ENCODE assay signal across 8 cellular contexts in genomic region chr11:102317099-102317767, GRCh38. TPM values are rescaled to one million over a fixed set of nuclear protein-coding genes. Genes with fewer than 3 reads are reported as not detected.
DNase-seq lines count a peak whose midpoint lies in the region; ATAC-seq and TF ChIP-seq lines count a peak whose summit lies in the region.

Gene BIRC3 (plus strand): TSS chr11:102317484. CDS start chr11:102324510, 7,026 bp downstream.

- H3K36me3 Mint-ChIP-seq in HFFc6 (ENCODE audit: low read depth) (no peaks in the 10 kb centered on the region), progenitor cell of endocrine pancreas (ENCODE audit: insufficient read depth) (no peaks in the 10 kb centered on the region)
- H3K36me3 Mint-ChIP-seq in activated naive CD8-positive, alpha-beta T cell treated with anti-CD3 and anti-CD28 coated beads, Interleukin-2, amount 10 ng/mL, durations not matched to agents 7 days and 5 days = peaks cover 11% of the 10 kb centered on the region

- intact Hi-C loops in heart right ventricle (cut with DNase I) = loop anchor here in 1 of 10 donors (2.0 kb wide), 1 partner anchor 30 kb away; the partner anchor contains the start of gene BIRC2

- POLR2A ChIA-PET in activated naive CD8-positive, alpha-beta T cell treated with anti-CD3 and anti-CD28 coated beads, Interleukin-2, amount 10 ng/mL, durations not matched to agents 7 days and 5 days (lab: Charles Lee) = interaction anchor here (0.7 to 1.2 kb wide), 2 partner anchors 23 to 81 kb away, joined by 3 to 4 read pairs; no protein-coding TSS in a partner anchor

- H3K27me3 Mint-ChIP-seq in HFFc6 (ENCODE audit: insufficient read depth) = peaks cover 3% of the 10 kb centered on the region
- no peaks in the 10 kb centered on the region for H3K27me3 Mint-ChIP-seq in activated naive CD8-positive, alpha-beta T cell treated with anti-CD3 and anti-CD28 coated beads, Interleukin-2, amount 10 ng/mL, durations not matched to agents 7 days and 5 days
- H3K27me3 Mint-ChIP-seq in progenitor cell of endocrine pancreas = peaks cover 19% of the 10 kb centered on the region

- peak; percentile 86 for ATAC-seq in activated naive CD8-positive, alpha-beta T cell treated with anti-CD3 and anti-CD28 coated beads, Interleukin-2, amount 10 ng/mL, durations not matched to agents 7 days and 5 days (ENCODE audit: low read depth)
- ATAC-seq in heart right ventricle = peak; percentile 93 to 97 (median 96)

- peaks cover 13% of the 10 kb centered on the region for H3K36me3 ChIP-seq in SU-DHL-6 (ENCODE audit: low read length)
- peaks cover 0 to 4% (median 0%) of the 10 kb centered on the region in 9 donors for H3K36me3 ChIP-seq in heart right ventricle
- H3K36me3 ChIP-seq in urinary bladder (ENCODE audit: insufficient read depth) = no peaks in the 10 kb centered on the region

- peak; percentile 80 for DNase-seq in HFFc6
- DNase-seq in NAMALWA (ENCODE audit: low spot score) = peak; percentile 99
- peak; percentile 82 for DNase-seq in activated naive CD8-positive, alpha-beta T cell treated with anti-CD3 and anti-CD28 coated beads, Interleukin-2, amount 10 ng/mL, durations not matched to agents 7 days and 5 days
- DNase-seq in heart right ventricle = peak; percentile 69 to 83
- peak; percentile 21 for DNase-seq in progenitor cell of endocrine pancreas (ENCODE audit: low spot score, unreplicated experiment)

- H3K9me3 ChIP-seq in SU-DHL-6 (ENCODE audit: insufficient read depth, low read length) (no peaks in the 10 kb centered on the region), heart right ventricle (no peaks in the 10 kb centered on the region)

- peak within 1 kb of the TSS; percentile 93 for H3K4me2 ChIP-seq in SU-DHL-6 (ENCODE audit: low read depth, low read length, poor library complexity, severe bottlenecking)

- TF ChIP-seq CTCF in HFFc6 (IDR thresholded peaks at IDR 0.05) (peak; percentile 48), SU-DHL-6 (IDR thresholded peaks at IDR 0.05; ENCODE audit: insufficient read depth, low read length, poor library complexity, severe bottlenecking) (peak; percentile 25), heart right ventricle (IDR thresholded peaks at IDR 0.05) (peak in 5 of 9 donors; percentile 33 to 52 (median 42)), progenitor cell of endocrine pancreas (IDR thresholded peaks at IDR 0.05; ENCODE audit: unreplicated experiment) (peak; percentile 30)

- H3F3A ChIP-seq in SU-DHL-6 (ENCODE audit: insufficient read depth) = peaks cover 61% of the 10 kb centered on the region

- H3K27ac Mint-ChIP-seq in HFFc6 (peak within 1 kb of the TSS; percentile 60), progenitor cell of endocrine pancreas (peak within 1 kb of the TSS; percentile 83)
- H3K27ac Mint-ChIP-seq in activated naive CD8-positive, alpha-beta T cell treated with anti-CD3 and anti-CD28 coated beads, Interleukin-2, amount 10 ng/mL, durations not matched to agents 7 days and 5 days = peak within 1 kb of the TSS; percentile 97

- no peaks in the 10 kb centered on the region for H4K20me1 ChIP-seq in SU-DHL-6 (ENCODE audit: low read depth, low read length)

- peaks cover 0 to 69% (median 17%) of the 10 kb centered on the region in 9 donors for H3K4me1 ChIP-seq in heart right ventricle
- no peaks in the 10 kb centered on the region for H3K4me1 ChIP-seq in urinary bladder (ENCODE audit: insufficient read depth)

- H3K27ac ChIP-seq in SU-DHL-6 (ENCODE audit: low read depth, low read length) (peak within 1 kb of the TSS; percentile 94), heart right ventricle (peak within 1 kb of the TSS; percentile 32 to 85 (median 59)), urinary bladder (ENCODE audit: low read depth) (peak within 1 kb of the TSS; percentile 72)

- peaks cover 48% of the 10 kb centered on the region for H3K79me2 ChIP-seq in SU-DHL-6 (ENCODE audit: insufficient read depth, low read length)

- H3K4me3 ChIP-seq in GM08714 (ENCODE audit: low read length) (peak within 1 kb of the TSS; percentile 99), SU-DHL-6 (ENCODE audit: insufficient read depth, low read length, poor library complexity, severe bottlenecking) (peak within 1 kb of the TSS; percentile 76), heart right ventricle (peak within 1 kb of the TSS in 9 of 10 donors; percentile 44 to 72 (median 59)), urinary bladder (ENCODE audit: low read depth, low read length) (peak within 1 kb of the TSS; percentile 49)

- H3K27me3 ChIP-seq in SU-DHL-6 (ENCODE audit: low read length) (no peaks in the 10 kb centered on the region), heart right ventricle (no peaks in the 10 kb centered on the region)

- H3K9me3 Mint-ChIP-seq in HFFc6 (no peaks in the 10 kb centered on the region), progenitor cell of endocrine pancreas (ENCODE audit: low read depth) (no peaks in the 10 kb centered on the region)
- no peaks in the 10 kb centered on the region for H3K9me3 Mint-ChIP-seq in activated naive CD8-positive, alpha-beta T cell treated with anti-CD3 and anti-CD28 coated beads, Interleukin-2, amount 10 ng/mL, durations not matched to agents 7 days and 5 days

- no peaks in the 10 kb centered on the region for H3K9me2 ChIP-seq in SU-DHL-6 (replicated peaks; ENCODE audit: insufficient read depth, low read length)

- peak within 1 kb of the TSS; percentile 89 for H3K4me3 Mint-ChIP-seq in HFFc6
- H3K4me3 Mint-ChIP-seq in activated naive CD8-positive, alpha-beta T cell treated with anti-CD3 and anti-CD28 coated beads, Interleukin-2, amount 10 ng/mL, durations not matched to agents 7 days and 5 days = peak within 1 kb of the TSS; percentile 98
- peak within 1 kb of the TSS; percentile 82 for H3K4me3 Mint-ChIP-seq in progenitor cell of endocrine pancreas (ENCODE audit: low read depth)

- no peak within 1 kb of the TSS for H2AFZ ChIP-seq in SU-DHL-6 (ENCODE audit: low read depth, low read length, severe bottlenecking)

- H3K4me1 Mint-ChIP-seq in HFFc6 (ENCODE audit: low read depth) (peaks cover 58% of the 10 kb centered on the region), progenitor cell of endocrine pancreas (ENCODE audit: low read depth) (peaks cover 8% of the 10 kb centered on the region)
- H3K4me1 Mint-ChIP-seq in activated naive CD8-positive, alpha-beta T cell treated with anti-CD3 and anti-CD28 coated beads, Interleukin-2, amount 10 ng/mL, durations not matched to agents 7 days and 5 days = peaks cover 59% of the 10 kb centered on the region

- 2% methylated on average over 34 of the region's 34 CpGs for WGBS in heart right ventricle, 2 donors
- 2% methylated on average over 34 of the region's 34 CpGs for WGBS in urinary bladder

- H3K9ac ChIP-seq in SU-DHL-6 (ENCODE audit: low read length) = peak within 1 kb of the TSS; percentile 85

RNA-seq across cellular contexts. Expression of gene BIRC3, which starts in this region (rescaled TPM):
- under 1 TPM; 0.35 to 0.66 (median 0.42) TPM for total RNA-seq in HFFc6 (2021; fragmentation: NEBNext Ultra II Directional; extraction: Animal tissue kit (Norgen Biotek cat#: 25700))
- 10 to 100 TPM; 55.0 to 59.3 TPM for total RNA-seq in activated naive CD8-positive, alpha-beta T cell treated with anti-CD3 and anti-CD28 coated beads, Interleukin-2, amount 10 ng/mL, durations not matched to agents 7 days and 5 days
- total RNA-seq in heart right ventricle = 10 to 100 TPM in 3 of 10 donors, 1 to 10 TPM in 7; 1.5 to 16.5 (median 5.7) TPM
- polyA plus RNA-seq in heart right ventricle = 1 to 10 TPM; 1.1 to 6.0 TPM
- 0.29 and 0.36 TPM in 2 replicates for total RNA-seq in progenitor cell of endocrine pancreas
- 6.2 TPM for total RNA-seq in urinary bladder
- polyA plus RNA-seq in urinary bladder = 5.2 TPM

Comparison
In these comparisons a context has a peak if more than half of its experiments do, and no peak if none do; other contexts are left out.
1. Peak in every context shown above with its lines: DNase-seq, ATAC-seq, H3K4me3 ChIP-seq and H3K27ac ChIP-seq.
2. Peak in DNase-seq in HFFc6; RNA of the gene not detected or under 1 TPM.
3. Peak in DNase-seq in progenitor cell of endocrine pancreas; RNA of the gene not detected or under 1 TPM.
4. H3K4me3 ChIP-seq: peak in every context shown above with its lines; median percentile 99 in GM08714; 76 in SU-DHL-6; 59 in heart right ventricle; 49 in urinary bladder.
5. DNase-seq: peak in every context shown above with its lines; median percentile 99 in NAMALWA; 82 in activated naive CD8-positive, alpha-beta T cell treated with anti-CD3 and anti-CD28 coated beads, Interleukin-2, amount 10 ng/mL, durations not matched to agents 7 days and 5 days; 80 in HFFc6; 76 in heart right ventricle; 21 in progenitor cell of endocrine pancreas.